In genomic region chr2:109720379-109721116, GRCh38 we compare ENCODE assay signal across 22 cellular contexts.
DNase-seq lines count a peak whose midpoint lies in the region; ATAC-seq, FAIRE-seq and TF ChIP-seq lines count a peak whose summit lies in the region.
"Had no signal": no experiment of that assay in that cellular context is flagged by ENCODE, and none has a peak within 500 bp of the region (broad histone marks: within the 10 kb centered on the region; RNA-seq: fewer than 3 reads in every experiment).

No MANE protein-coding gene starts in this region.

- H3K4me1 ChIP-seq in Panc1 (ENCODE audit: control insufficient read depth, insufficient read depth, low read length) (no peaks in the 10 kb centered on the region), keratinocyte (ENCODE audit: control insufficient read depth, extremely low read depth, insufficient read depth, low read length) (peaks cover 24% of the 10 kb centered on the region), prostate gland (replicated peaks) (peaks cover 12% of the 10 kb centered on the region)
- H3K4me1 ChIP-seq: ascending aorta, SJCRH30 had no signal

- BruUV-seq in Panc1 (replicated peaks; lab: Mats Ljungman, UMichigan), result no TSS peak

- TF ChIP-seq POLR2A in prostate gland (IDR thresholded peaks at IDR 0.05), result no peak

- no peak overlapping the region for H3K4me3 Mint-ChIP-seq in activated T-helper 2 cell treated with anti-CD3 and anti-CD28 coated beads, Interferon-gamma antibody, Interleukin-2, Interleukin-4, amounts not matched to agents 10 μg/mL and 5 μg/mL and 100 μg/mL, durations not matched to agents 14 hours and 24 hours and 36 hours (ENCODE audit: low read depth)
- H3K4me3 Mint-ChIP-seq: activated naive CD4-positive, alpha-beta T cell treated with anti-CD3 and anti-CD28 coated beads for 36 hours; CD8-positive, alpha-beta memory T cell; endodermal cell; natural killer cell treated with Interleukin-12 subunit alpha and Interleukin-12 subunit beta and Interleukin-15 and Interleukin-18, amount 100 ng/mL, for 72 hours; T-helper 1 cell treated with Interleukin-12 subunit alpha and Interleukin-12 subunit beta and Interleukin-4 antibody, amounts not matched to agents 30 μg/mL and 1 μg/mL, for 36 hours had no signal

- H3K9me3 ChIP-seq in Panc1 (ENCODE audit: control insufficient read depth, insufficient read depth, low read depth, low read length) (no peaks in the 10 kb centered on the region), keratinocyte (ENCODE audit: control insufficient read depth, low read depth, low read length) (no peaks in the 10 kb centered on the region), prostate gland (no peaks in the 10 kb centered on the region)
- H3K9me3 ChIP-seq: ascending aorta, SJCRH30 had no signal

- H3K36me3 ChIP-seq in Panc1 (ENCODE audit: control insufficient read depth, insufficient read depth, low read length), result no peaks in the 10 kb centered on the region
- H3K36me3 ChIP-seq in keratinocyte (ENCODE audit: control insufficient read depth in 2 of 2, extremely low read depth in 1 of 2, insufficient read depth in 2 of 2, low read length in 2 of 2), result no peaks in the 10 kb centered on the region
- no peaks in the 10 kb centered on the region for H3K36me3 ChIP-seq in prostate gland
- H3K36me3 ChIP-seq: ascending aorta, SJCRH30 had no signal

- H3K4me2 ChIP-seq in keratinocyte (ENCODE audit: control insufficient read depth, extremely low read depth, insufficient read depth, low read depth, low read length), result peak overlapping the region; percentile 83
- H3K4me2 ChIP-seq: KMS-11 had no signal

- CTCF ChIA-PET in Panc1 (lab: Charles Lee), result no interaction called here

- dilution Hi-C loops in keratinocyte (cut with MboI; ENCODE audit: extremely low pct_ligation_motif_present, low sequenced_read_pairs), result no loop called here

- peak; percentile 29 for FAIRE-seq in keratinocyte (lab: Jason Lieb, UNC)
- FAIRE-seq: islet of Langerhans had no signal

- H3K9me1 ChIP-seq in keratinocyte (ENCODE audit: control insufficient read depth, extremely low read depth, insufficient read depth, low read length), result no peaks in the 10 kb centered on the region

- H3K27ac ChIP-seq in Panc1 (ENCODE audit: low read length) (no peak overlapping the region), keratinocyte (ENCODE audit: control insufficient read depth, insufficient read depth, low read length) (peak overlapping the region; percentile 66), prostate gland (peak overlapping the region; percentile 76 to 77)
- H3K27ac ChIP-seq: ascending aorta, KMS-11, SJCRH30 had no signal

- H3K79me2 ChIP-seq in keratinocyte (ENCODE audit: control insufficient read depth, insufficient read depth, low read length), result no peaks in the 10 kb centered on the region

- DNase-seq in DMS79 (lab: John Stamatoyannopoulos, UW), result peak; percentile 49
- DNase-seq in Panc1 (ENCODE audit: low read depth, low spot score), result no peak
- DNase-seq in keratinocyte (ENCODE audit: low read depth, low spot score), result no peak
- DNase-seq in prostate gland (ENCODE audit: low spot score), result peak; percentile 25
- DNase-seq in hippocampal formation (lab: John Stamatoyannopoulos, UW), result no peak
- DNase-seq in COLO829 (ENCODE audit: low spot score), result no peak
- DNase-seq in activated T-helper 2 cell treated with anti-CD3 and anti-CD28 coated beads, Interferon-gamma antibody, Interleukin-2, Interleukin-4, amounts not matched to agents 10 μg/mL and 5 μg/mL and 100 μg/mL, durations not matched to agents 14 hours and 24 hours and 36 hours (ENCODE audit: low spot score), result no peak
- no peak for DNase-seq in hepatic stellate cell (ENCODE audit: low spot score)
- DNase-seq: activated CD4-positive, alpha-beta T cell treated with anti-CD3 and anti-CD28 coated beads, Interleukin-2, amount 50 U/mL, for 1 hour; activated naive CD4-positive, alpha-beta T cell treated with anti-CD3 and anti-CD28 coated beads for 36 hours; CD8-positive, alpha-beta memory T cell; endodermal cell; mesendoderm; NCI-H1048; NCI-H2029 treated with DMSO at 0.1 percent for 48 hours; NCI-H748 treated with DMSO at 0.1 percent for 48 hours; SJCRH30 had no signal

- H4K20me1 ChIP-seq in keratinocyte (ENCODE audit: control insufficient read depth, extremely low read depth, insufficient read depth, low read length), result no peaks in the 10 kb centered on the region

- no peak overlapping the region for H3K4me3 ChIP-seq in Panc1 (ENCODE audit: low read depth in 2 of 2, low read length in 2 of 2)
- peak overlapping the region in 2 of 3 experiments; percentile 1 to 47 for H3K4me3 ChIP-seq in keratinocyte (ENCODE audit: control insufficient read depth in 2 of 3, extremely low read depth in 1 of 3, insufficient read depth in 2 of 3, low read depth in 1 of 3, low read length in 3 of 3)
- H3K4me3 ChIP-seq in prostate gland, result no peak overlapping the region
- H3K4me3 ChIP-seq: ascending aorta, SJCRH30 had no signal

- H2AFZ ChIP-seq in keratinocyte (ENCODE audit: control insufficient read depth, low read length), result peak overlapping the region; percentile 58

- H3K27me3 Mint-ChIP-seq in activated T-helper 2 cell treated with anti-CD3 and anti-CD28 coated beads, Interferon-gamma antibody, Interleukin-2, Interleukin-4, amounts not matched to agents 10 μg/mL and 5 μg/mL and 100 μg/mL, durations not matched to agents 14 hours and 24 hours and 36 hours (ENCODE audit: low read depth), result peaks cover 2% of the 10 kb centered on the region

- POLR2A ChIA-PET in Panc1 (lab: Charles Lee), result no interaction called here

- H3K9ac ChIP-seq in keratinocyte (ENCODE audit: control insufficient read depth, extremely low read depth, insufficient read depth, low read length), result peak overlapping the region; percentile 2
- H3K9ac ChIP-seq: KMS-11 had no signal

- 23% methylated on average over 3 of the region's 3 CpGs for WGBS in prostate gland

- H3K27ac Mint-ChIP-seq in activated T-helper 2 cell treated with anti-CD3 and anti-CD28 coated beads, Interferon-gamma antibody, Interleukin-2, Interleukin-4, amounts not matched to agents 10 μg/mL and 5 μg/mL and 100 μg/mL, durations not matched to agents 14 hours and 24 hours and 36 hours, result no peak overlapping the region
- H3K27ac Mint-ChIP-seq: activated naive CD4-positive, alpha-beta T cell treated with anti-CD3 and anti-CD28 coated beads for 36 hours; endodermal cell; natural killer cell treated with Interleukin-12 subunit alpha and Interleukin-12 subunit beta and Interleukin-15 and Interleukin-18, amount 100 ng/mL, for 72 hours; T-helper 1 cell treated with Interleukin-12 subunit alpha and Interleukin-12 subunit beta and Interleukin-4 antibody, amounts not matched to agents 30 μg/mL and 1 μg/mL, for 36 hours had no signal

- TF ChIP-seq CTCF in Panc1 (IDR thresholded peaks at IDR 0.05), result no peak
- TF ChIP-seq CTCF in keratinocyte (optimal IDR thresholded peaks at IDR 0.05 in 1 of 3, IDR thresholded peaks at IDR 0.05 in 1 of 3, conservative IDR thresholded peaks at IDR 0.05 in 1 of 3; ENCODE audit: extremely low read depth in 1 of 3, insufficient read depth in 2 of 3, low read length in 3 of 3), result peak in 1 of 3 experiments; percentile 27
- TF ChIP-seq CTCF in prostate gland (IDR thresholded peaks at IDR 0.05), result no peak

- in situ Hi-C loops in Panc1 (cut with HindIII; ENCODE audit: low pct_unique_long_range_greater_than_20kb, low sequenced_read_pairs), result no loop called here

- no peaks in the 10 kb centered on the region for H3K27me3 ChIP-seq in Panc1 (ENCODE audit: control insufficient read depth, insufficient read depth, low read length)
- H3K27me3 ChIP-seq in keratinocyte (ENCODE audit: control insufficient read depth, extremely low read depth, insufficient read depth, low read length), result no peaks in the 10 kb centered on the region
- no peaks in the 10 kb centered on the region for H3K27me3 ChIP-seq in prostate gland (replicated peaks; ENCODE audit: insufficient read depth)
- H3K27me3 ChIP-seq: ascending aorta, SJCRH30 had no signal

- peak; percentile 42; the same call in 1 of the 2 replicates for ATAC-seq in Panc1

- intact Hi-C loops in Panc1 (cut with micrococcal nuclease; ENCODE audit: unreplicated experiment) (no loop called here), prostate gland (cut with DNase I) (loop anchor here (5.0 to 10.0 kb wide), 2 partner anchors 106 to 173 kb away; partner anchors contain the start of genes SEPTIN10 and SOWAHC)
- intact Hi-C loops in activated T-helper 2 cell treated with anti-CD3 and anti-CD28 coated beads, Interferon-gamma antibody, Interleukin-2, Interleukin-4, amounts not matched to agents 10 μg/mL and 5 μg/mL and 100 μg/mL, durations not matched to agents 14 hours and 24 hours and 36 hours (cut with micrococcal nuclease), result no loop called here

- H3K9me3 Mint-ChIP-seq in activated T-helper 2 cell treated with anti-CD3 and anti-CD28 coated beads, Interferon-gamma antibody, Interleukin-2, Interleukin-4, amounts not matched to agents 10 μg/mL and 5 μg/mL and 100 μg/mL, durations not matched to agents 14 hours and 24 hours and 36 hours, result no peaks in the 10 kb centered on the region
- H3K9me3 Mint-ChIP-seq: activated naive CD4-positive, alpha-beta T cell treated with anti-CD3 and anti-CD28 coated beads for 36 hours; natural killer cell treated with Interleukin-12 subunit alpha and Interleukin-12 subunit beta and Interleukin-15 and Interleukin-18, amount 100 ng/mL, for 72 hours; T-helper 1 cell treated with Interleukin-12 subunit alpha and Interleukin-12 subunit beta and Interleukin-4 antibody, amounts not matched to agents 30 μg/mL and 1 μg/mL, for 36 hours had no signal

- no peaks in the 10 kb centered on the region for H3K4me1 Mint-ChIP-seq in activated T-helper 2 cell treated with anti-CD3 and anti-CD28 coated beads, Interferon-gamma antibody, Interleukin-2, Interleukin-4, amounts not matched to agents 10 μg/mL and 5 μg/mL and 100 μg/mL, durations not matched to agents 14 hours and 24 hours and 36 hours (ENCODE audit: low read depth)
- H3K4me1 Mint-ChIP-seq: CD8-positive, alpha-beta memory T cell had no signal

- H3K36me3 Mint-ChIP-seq in activated T-helper 2 cell treated with anti-CD3 and anti-CD28 coated beads, Interferon-gamma antibody, Interleukin-2, Interleukin-4, amounts not matched to agents 10 μg/mL and 5 μg/mL and 100 μg/mL, durations not matched to agents 14 hours and 24 hours and 36 hours (ENCODE audit: low read depth), result no peaks in the 10 kb centered on the region
- H3K36me3 Mint-ChIP-seq: CD8-positive, alpha-beta memory T cell; natural killer cell treated with Interleukin-12 subunit alpha and Interleukin-12 subunit beta and Interleukin-15 and Interleukin-18, amount 100 ng/mL, for 72 hours had no signal

Comparison
In these comparisons a context has a peak if more than half of its experiments do, and no peak if none do; other contexts are left out.
1. DNase-seq: peak in DMS79 (single experiment) and prostate gland (single experiment); none in Panc1 (single experiment), keratinocyte (single experiment), hippocampal formation (0 of 2), COLO829 (single experiment), activated T-helper 2 cell treated with anti-CD3 and anti-CD28 coated beads, Interferon-gamma antibody, Interleukin-2, Interleukin-4, amounts not matched to agents 10 μg/mL and 5 μg/mL and 100 μg/mL, durations not matched to agents 14 hours and 24 hours and 36 hours (single experiment) and hepatic stellate cell (single experiment).
2. H3K4me3 ChIP-seq: peak in keratinocyte (2 of 3); none in Panc1 (0 of 2) and prostate gland (0 of 2).